17 cellular contexts compared by ENCODE assay signal in the genomic region with DNA sequence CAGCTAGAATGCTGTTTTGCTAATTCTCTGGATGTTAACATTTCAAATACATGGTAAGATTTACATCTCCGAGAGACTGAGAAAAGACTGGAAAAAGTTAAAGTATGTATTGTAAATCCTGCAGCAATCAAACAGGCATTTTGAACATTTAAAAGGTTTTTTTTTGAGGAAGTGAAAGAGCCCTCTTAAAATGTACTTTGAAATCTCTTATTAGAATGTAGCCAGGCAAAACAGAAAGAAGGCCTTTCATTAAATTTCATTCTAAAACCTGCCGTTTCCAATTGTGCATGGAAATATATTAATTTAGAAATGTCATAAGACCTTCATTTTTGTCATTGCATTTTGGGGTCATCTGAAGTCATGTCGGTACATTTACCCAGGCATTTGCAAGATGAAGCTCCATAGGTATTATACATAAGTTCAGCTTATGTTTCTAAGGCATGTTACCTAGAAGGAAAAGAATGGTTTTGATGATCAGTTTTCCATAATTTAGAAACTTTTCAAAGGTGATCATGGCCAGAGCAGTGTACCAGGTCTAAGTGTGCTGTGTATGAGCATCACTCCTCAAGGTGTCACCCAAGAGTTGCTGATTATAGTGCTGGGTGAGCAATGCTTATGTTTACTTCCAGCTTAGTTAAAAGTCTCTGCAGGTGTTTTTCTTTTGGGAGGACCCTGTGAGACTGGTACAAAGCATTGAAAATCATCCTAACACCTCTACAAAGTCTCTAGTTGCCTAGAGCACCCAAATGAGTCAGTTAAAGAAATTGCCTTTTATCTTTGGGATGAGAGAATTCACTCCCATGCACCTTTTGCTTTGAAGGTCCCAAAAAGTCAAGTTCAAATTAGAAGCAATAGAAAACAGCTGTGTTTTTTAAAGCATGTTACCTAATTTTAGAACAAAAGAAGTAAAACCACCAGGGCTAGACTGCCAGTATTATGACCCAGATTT. TPM values are rescaled to one million over a fixed set of nuclear protein-coding genes. Genes with fewer than 3 reads are reported as not detected.
DNase-seq lines count a peak whose midpoint lies in the region; ATAC-seq, FAIRE-seq and TF ChIP-seq lines count a peak whose summit lies in the region.
"Had no signal": no experiment of that assay in that cellular context is flagged by ENCODE, and none has a peak within 500 bp of the region (broad histone marks: within the 10 kb centered on the region; RNA-seq: fewer than 3 reads in every experiment).

No MANE protein-coding gene starts in this region.

- FAIRE-seq in GM19239 (lab: Jason Lieb, UNC), result no peak

- peak; percentile 70 for ATAC-seq in GM18505 (IDR thresholded peaks at IDR 0.05; ENCODE audit: unreplicated experiment)
- ATAC-seq in activated B cell treated with CpG ODN at 0.5 μM for 24 hours (ENCODE audit: low read depth), result peak; percentile 61

- TF ChIP-seq CTCF in C4-2B (conservative IDR thresholded peaks at IDR 0.05), result peak; percentile 12; the same call in 1 of the 2 replicates
- no peak for TF ChIP-seq CTCF in activated B cell treated with CpG ODN at 0.5 μM for 24 hours (IDR thresholded peaks at IDR 0.05)
- no peak for TF ChIP-seq CTCF in neural progenitor cell (IDR thresholded peaks at IDR 0.05)

- H3K27ac ChIP-seq in C4-2B (no peak overlapping the region), Karpas-422 (ENCODE audit: low read length) (peak overlapping the region; percentile 64), neural progenitor cell (no peak overlapping the region)
- H3K27ac ChIP-seq: cardiac muscle cell had no signal

- H3K4me2 ChIP-seq in Karpas-422 (ENCODE audit: low read depth, low read length, poor library complexity, severe bottlenecking) (no peak overlapping the region), neural progenitor cell (no peak overlapping the region)

- H3K9ac ChIP-seq in Karpas-422 (ENCODE audit: low read length) (no peak overlapping the region), neural progenitor cell (no peak overlapping the region)

- CTCF ChIA-PET in activated B cell treated with CpG ODN at 0.5 μM for 24 hours (lab: Charles Lee), result interaction anchor here (0.8 to 1.7 kb wide), 5 partner anchors 14 to 309 kb away, joined by 3 to 5 read pairs (median 3); no protein-coding TSS in a partner anchor

- peak; percentile 58 for DNase-seq in Karpas-422
- DNase-seq in activated B cell treated with CpG ODN at 0.5 μM for 24 hours, result no peak
- no peak for DNase-seq in neural progenitor cell (ENCODE audit: low spot score)
- DNase-seq in central memory CD4-positive, alpha-beta T cell, result no peak
- no peak for DNase-seq in activated naive CD4-positive, alpha-beta T cell treated with anti-CD3 and anti-CD28 coated beads, Interleukin-2, amount 50 U/mL, for 16 hours
- DNase-seq in GM19239 (ENCODE audit: insufficient read length, low spot score), result no peak
- DNase-seq: activated CD4-positive, alpha-beta memory T cell treated with anti-CD3 and anti-CD28 coated beads, Interleukin-2, amount 10 ng/mL, durations not matched to agents 7 days and 5 days; activated naive CD4-positive, alpha-beta T cell; C1 segment of cervical spinal cord; midbrain; NCI-H1092 treated with DMSO at 0.1 percent for 48 hours; NCI-H82; posterior cingulate gyrus; SW 1271 had no signal

- H3K9me3 ChIP-seq in Karpas-422 (ENCODE audit: low read length), result peaks cover 34% of the 10 kb centered on the region
- peaks cover 51% of the 10 kb centered on the region for H3K9me3 ChIP-seq in neural progenitor cell (ENCODE audit: low read depth)

- no peak for TF ChIP-seq POLR2A in GM18505 (IDR thresholded peaks at IDR 0.05; ENCODE audit: borderline replicate concordance, extremely low read depth, insufficient read depth, insufficient read length)

- H3K27me3 ChIP-seq in Karpas-422 (ENCODE audit: low read length) (no peaks in the 10 kb centered on the region), neural progenitor cell (no peaks in the 10 kb centered on the region)
- H3K27me3 ChIP-seq: cardiac muscle cell had no signal

- intact Hi-C loops in activated B cell treated with CpG ODN at 0.5 μM for 24 hours (cut with micrococcal nuclease), result loop anchor here (1.0 kb wide), 2 partner anchors 14 to 304 kb away; no protein-coding TSS in a partner anchor

- peak overlapping the region; percentile 83 for H3K27ac Mint-ChIP-seq in activated B cell treated with CpG ODN at 0.5 μM for 24 hours
- no peak overlapping the region for H3K27ac Mint-ChIP-seq in neural progenitor cell
- H3K27ac Mint-ChIP-seq: activated CD4-positive, alpha-beta memory T cell treated with anti-CD3 and anti-CD28 coated beads, Interleukin-2, amount 10 ng/mL, durations not matched to agents 7 days and 5 days had no signal

- H3K4me1 ChIP-seq in Karpas-422 (ENCODE audit: low read length), result peaks cover 3% of the 10 kb centered on the region
- no peaks in the 10 kb centered on the region for H3K4me1 ChIP-seq in neural progenitor cell

- peaks cover 76% of the 10 kb centered on the region for H3K36me3 ChIP-seq in Karpas-422 (ENCODE audit: insufficient read depth, low read length)
- H3K36me3 ChIP-seq in neural progenitor cell, result no peaks in the 10 kb centered on the region
- H3K36me3 ChIP-seq: cardiac muscle cell had no signal

- no peaks in the 10 kb centered on the region for H3K27me3 Mint-ChIP-seq in activated B cell treated with CpG ODN at 0.5 μM for 24 hours
- no peaks in the 10 kb centered on the region for H3K27me3 Mint-ChIP-seq in neural progenitor cell (ENCODE audit: insufficient read depth, low read depth)
- H3K27me3 Mint-ChIP-seq: activated CD4-positive, alpha-beta memory T cell treated with anti-CD3 and anti-CD28 coated beads, Interleukin-2, amount 10 ng/mL, durations not matched to agents 7 days and 5 days had no signal

- H4K20me1 ChIP-seq in Karpas-422 (ENCODE audit: insufficient read depth, low read depth, low read length) (no peaks in the 10 kb centered on the region), neural progenitor cell (ENCODE audit: low read depth) (no peaks in the 10 kb centered on the region)

- H3K36me3 Mint-ChIP-seq in activated B cell treated with CpG ODN at 0.5 μM for 24 hours (ENCODE audit: low read depth) (peaks cover 36% of the 10 kb centered on the region), neural progenitor cell (no peaks in the 10 kb centered on the region)

- no peaks in the 10 kb centered on the region for H3K9me2 ChIP-seq in Karpas-422 (replicated peaks; ENCODE audit: insufficient read depth, low read length)

- H3K9me3 Mint-ChIP-seq in activated B cell treated with CpG ODN at 0.5 μM for 24 hours (peaks cover 6% of the 10 kb centered on the region), neural progenitor cell (peaks cover 30% of the 10 kb centered on the region)

- H3K4me3 ChIP-seq in Karpas-422 (ENCODE audit: low read length) (no peak overlapping the region), neural progenitor cell (no peak overlapping the region)
- H3K4me3 ChIP-seq: cardiac muscle cell had no signal

- H3K79me2 ChIP-seq in Karpas-422 (ENCODE audit: low read length), result peaks cover 98% of the 10 kb centered on the region
- H3K79me2 ChIP-seq in neural progenitor cell (ENCODE audit: low read depth), result no peaks in the 10 kb centered on the region

- POLR2A ChIA-PET in activated B cell treated with CpG ODN at 0.5 μM for 24 hours (lab: Charles Lee), result interaction anchor here (1.1 to 9.0 kb wide), 5 partner anchors 8 to 395 kb away, joined by 3 to 108 read pairs (median 4); partner anchors contain the start of gene ZNF107

- peak overlapping the region; percentile 28 for H3K4me3 Mint-ChIP-seq in activated B cell treated with CpG ODN at 0.5 μM for 24 hours
- no peak overlapping the region for H3K4me3 Mint-ChIP-seq in neural progenitor cell
- H3K4me3 Mint-ChIP-seq: activated CD4-positive, alpha-beta memory T cell treated with anti-CD3 and anti-CD28 coated beads, Interleukin-2, amount 10 ng/mL, durations not matched to agents 7 days and 5 days had no signal

- H2AFZ ChIP-seq in Karpas-422 (ENCODE audit: low read length) (no peak overlapping the region), neural progenitor cell (replicated peaks) (no peak overlapping the region)

- H3K4me1 Mint-ChIP-seq in activated B cell treated with CpG ODN at 0.5 μM for 24 hours (peaks cover 50% of the 10 kb centered on the region), neural progenitor cell (no peaks in the 10 kb centered on the region)

- H3F3A ChIP-seq in neural progenitor cell (ENCODE audit: low read depth), result no peaks in the 10 kb centered on the region

RNA-seq across cellular contexts. Expression of gene ZNF736, which starts 7.1 kb away (rescaled TPM):
- total RNA-seq in Karpas-422 (2014; rRNA removed; shearing (Covaris generic); ENCODE audit: low replicate concordance), result 42.9 and 82.3 TPM in 2 replicates
- total RNA-seq in activated B cell treated with CpG ODN at 0.5 μM for 24 hours (54.4 and 71.6 TPM in 2 replicates), neural progenitor cell (ENCODE audit: low replicate concordance) (not detected in 2 replicates)

Comparison
In these comparisons a context has a peak if more than half of its experiments do, and no peak if none do; other contexts are left out.
1. RNA of gene ZNF736, which starts 7.1 kb away (total RNA-seq): 42.9 to 82.3 TPM in Karpas-422 and 54.4 to 71.6 TPM in activated B cell treated with CpG ODN at 0.5 μM for 24 hours; not detected in neural progenitor cell; every median in the first group is over 10 times any median in the second.